In genomic region chr20:366042-366718, GRCh38 we compare ENCODE assay signal across 12 cellular contexts. TPM values are rescaled to one million over a fixed set of nuclear protein-coding genes. Genes with fewer than 3 reads are reported as not detected.
A peak's percentile ranks its signal among the peaks of the same experiment; 100 is the strongest.
DNase-seq lines count a peak whose midpoint lies in the region; ATAC-seq and TF ChIP-seq lines count a peak whose summit lies in the region.
"Had no signal": no experiment of that assay in that cellular context is flagged by ENCODE, and none has a peak within 500 bp of the region (broad histone marks: within the 10 kb centered on the region; RNA-seq: fewer than 3 reads in every experiment).

No MANE protein-coding gene starts in this region.

- no peak for TF ChIP-seq POLR2A in HCT116 (IDR thresholded peaks at IDR 0.05; ENCODE audit: borderline replicate concordance, extremely low read depth, insufficient read depth, insufficient read length)

- no CpG with 5 or more reads among the region's 7 CpGs for WGBS in trophoblast cell (ENCODE audit: extremely low coverage, insufficient coverage, insufficient read length)

- TF ChIP-seq RAD21 in HCT116 (IDR thresholded peaks at IDR 0.05; ENCODE audit: low read depth): no peak

- H3K4me1 ChIP-seq in HCT116 (ENCODE audit: control insufficient read depth in 1 of 2, insufficient read depth in 2 of 2, low read length in 2 of 2) (peaks cover 80% of the 10 kb centered on the region in 2 experiments), trophoblast cell (ENCODE audit: control insufficient read depth in 1 of 2, insufficient read depth in 2 of 2, low read length in 2 of 2) (peaks cover 30 to 37% of the 10 kb centered on the region in 2 experiments)

- no peak overlapping the region for H3K23ac ChIP-seq in trophoblast cell (ENCODE audit: low read length)

- no peak overlapping the region for H3K4ac ChIP-seq in trophoblast cell (ENCODE audit: low read depth, low read length)

- H2BK120ac ChIP-seq in trophoblast cell (ENCODE audit: insufficient read depth, low read length, poor library complexity): no peak overlapping the region

- H3K9me3 ChIP-seq in HCT116 (ENCODE audit: control insufficient read depth in 1 of 2, insufficient read depth in 1 of 2, low read depth in 1 of 2, low read length in 2 of 2): no peaks in the 10 kb centered on the region
- peaks cover 2% of the 10 kb centered on the region for H3K9me3 ChIP-seq in trophoblast cell (ENCODE audit: insufficient read depth, low read depth, low read length)
- H3K9me3 ChIP-seq: adrenal gland had no signal

- H4K12ac ChIP-seq in trophoblast cell (ENCODE audit: low read depth, low read length): no peak overlapping the region

- H2BK5ac ChIP-seq in trophoblast cell (ENCODE audit: low read depth, low read length, poor library complexity): no peak overlapping the region

- intact Hi-C loops in HCT116 (cut with micrococcal nuclease): no loop called here
- intact Hi-C loops in left cardiac atrium (cut with DNase I): no loop called here

- H3K18ac ChIP-seq in trophoblast cell (ENCODE audit: low read length): no peak overlapping the region

- H3K79me1 ChIP-seq in trophoblast cell (ENCODE audit: low read length): peaks cover 26% of the 10 kb centered on the region

- DNase-seq in HCT116 (ENCODE audit: low read depth, low spot score) (no peak), RWPE1 (ENCODE audit: low spot score) (no peak), epithelial cell of prostate (ENCODE audit: low read depth, low spot score) (no peak), trophoblast cell (peak; percentile 90 to 92), left cardiac atrium (no peak), middle frontal gyrus (ENCODE audit: extremely low spot score, low spot score) (no peak)
- no peak for DNase-seq in stimulated activated CD4-positive, alpha-beta T cell treated with anti-CD3 and anti-CD28 coated beads, Interleukin-2, amount 100 ng/mL, for 48 hours
- DNase-seq: CD8-positive, alpha-beta T cell; kidney glomerular epithelial cell; natural killer cell; stimulated activated CD4-positive, alpha-beta T cell treated with anti-CD3 and anti-CD28 coated beads, Interleukin-2, amount 100 ng/mL, for 24 hours had no signal

- H2AK5ac ChIP-seq in trophoblast cell (ENCODE audit: low read length): no peak overlapping the region

- H4K8ac ChIP-seq in trophoblast cell (ENCODE audit: low read depth, low read length): no peak overlapping the region

- peak overlapping the region; percentile 30 for H3K9ac ChIP-seq in HCT116 (ENCODE audit: low read length)
- no peak overlapping the region for H3K9ac ChIP-seq in trophoblast cell (ENCODE audit: low read length)

- H3K27ac ChIP-seq in HCT116 (ENCODE audit: low read depth, low read length) (peak overlapping the region; percentile 55), RWPE1 (peak overlapping the region; percentile 90), epithelial cell of prostate (peak overlapping the region; percentile 100), trophoblast cell (ENCODE audit: low read depth, low read length) (peak overlapping the region; percentile 66)

- H3K79me2 ChIP-seq in HCT116 (ENCODE audit: insufficient read depth, low read length): no peaks in the 10 kb centered on the region
- peaks cover 1% of the 10 kb centered on the region for H3K79me2 ChIP-seq in trophoblast cell (ENCODE audit: control insufficient read depth, insufficient read depth, low read length, poor library complexity)

- no peaks in the 10 kb centered on the region for H3K36me3 ChIP-seq in HCT116 (ENCODE audit: control insufficient read depth in 1 of 2, insufficient read depth in 2 of 2, low read length in 2 of 2)
- H3K36me3 ChIP-seq in trophoblast cell (ENCODE audit: control insufficient read depth in 1 of 2, insufficient read depth in 2 of 2, low read length in 2 of 2): no peaks in the 10 kb centered on the region
- H3K36me3 ChIP-seq: adrenal gland had no signal

- BruUV-seq in HCT116 (replicated peaks; lab: Mats Ljungman, UMichigan): no TSS peak

- H2AFZ ChIP-seq in HCT116 (ENCODE audit: low read depth, low read length, poor library complexity, severe bottlenecking) (peak overlapping the region; percentile 86), trophoblast cell (ENCODE audit: insufficient read depth, low read length, poor library complexity) (no peak overlapping the region)

- H3K4me3 ChIP-seq in HCT116 (replicated peaks in 1 of 2; ENCODE audit: low read depth in 1 of 2, low read length in 2 of 2): no peak overlapping the region
- H3K4me3 ChIP-seq in trophoblast cell (ENCODE audit: low read depth, low read length): no peak overlapping the region
- H3K4me3 ChIP-seq: adrenal gland had no signal

- no peaks in the 10 kb centered on the region for H3K27me3 ChIP-seq in HCT116 (ENCODE audit: insufficient read depth, low read length)
- H3K27me3 ChIP-seq in trophoblast cell (ENCODE audit: insufficient read depth, low read length): no peaks in the 10 kb centered on the region
- H3K27me3 ChIP-seq: adrenal gland had no signal

- H3K14ac ChIP-seq in trophoblast cell (ENCODE audit: low read length): no peak overlapping the region

- H3K4me2 ChIP-seq in HCT116 (ENCODE audit: low read length): peak overlapping the region; percentile 55
- peak overlapping the region; percentile 11 for H3K4me2 ChIP-seq in trophoblast cell (ENCODE audit: low read length)

- no peak overlapping the region for H2BK12ac ChIP-seq in trophoblast cell (ENCODE audit: low read length)

- H3K9me2 ChIP-seq in HCT116 (ENCODE audit: insufficient read depth): no peaks in the 10 kb centered on the region

- H4K20me1 ChIP-seq in HCT116 (ENCODE audit: insufficient read depth): no peaks in the 10 kb centered on the region

- ATAC-seq in HCT116: no peak
- ATAC-seq in left cardiac atrium: no peak
- ATAC-seq: CD8-positive, alpha-beta T cell; natural killer cell had no signal

- RAD21 ChIA-PET in HCT116 (lab: Charles Lee; ENCODE audit: low non-redundant PET in 1 of 2, low total read pairs in 2 of 2, uncharacterized antibody in 2 of 2, unreplicated experiment in 2 of 2): no interaction called here

- TF ChIP-seq CTCF in HCT116 (IDR thresholded peaks at IDR 0.05 in 2 of 3, conservative IDR thresholded peaks at IDR 0.05 in 1 of 3; ENCODE audit: borderline replicate concordance in 1 of 3, insufficient read depth in 1 of 3, low read depth in 2 of 3, low read length in 2 of 3) (no peak), RWPE1 (conservative IDR thresholded peaks at IDR 0.05; ENCODE audit: low read depth) (no peak)

- CTCF ChIA-PET in HCT116 (lab: Charles Lee): no interaction called here
- CTCF ChIA-PET in RWPE1 (lab: Yijun Ruan, JAX): interaction anchor here (0.7 kb wide), 1 partner anchor 14 kb away, joined by 4 read pairs; the partner anchor contains the start of gene TRIB3

- H4K91ac ChIP-seq in trophoblast cell (ENCODE audit: low read depth, low read length): no peak overlapping the region

- POLR2A ChIA-PET in HCT116 (lab: Charles Lee) (interaction anchor here (1.1 to 29.0 kb wide), 6 partner anchors 10 to 178 kb away, joined by 4 to 779 read pairs (median 7); partner anchors contain the start of genes CSNK2A1, RBCK1 and TRIB3), RWPE1 (lab: Yijun Ruan, JAX; ENCODE audit: low non-redundant PET) (interaction anchor here (0.7 to 1.0 kb wide), 2 partner anchors 14 to 67 kb away, joined by 8 to 9 read pairs; partner anchors contain the start of gene TRIB3)

TF ChIP-seq in HCT116, 20 proteins besides CTCF, POLR2A, EP300 and RAD21 (continues in another document):
- TF ChIP-seq EGR1 (IDR thresholded peaks at IDR 0.05; ENCODE audit: low read depth) (no peak), YY1 (IDR thresholded peaks at IDR 0.05; ENCODE audit: extremely low read depth, insufficient replicate concordance, low read depth, low read length) (no peak), REST (IDR thresholded peaks at IDR 0.05; ENCODE audit: low read depth) (no peak), ZNF274 (IDR thresholded peaks at IDR 0.05; ENCODE audit: low read depth, low read length) (no peak), CBX3 (IDR thresholded peaks at IDR 0.05; ENCODE audit: low read depth) (no peak), TCF7L2 (IDR thresholded peaks at IDR 0.05; ENCODE audit: borderline replicate concordance, extremely low read depth, insufficient read depth, insufficient read length) (no peak), POLR2AphosphoS5 (IDR thresholded peaks at IDR 0.05; ENCODE audit: low read depth, low read length) (no peak), FOSL1 (IDR thresholded peaks at IDR 0.05; ENCODE audit: low read depth) (no peak)

RNA-seq across cellular contexts. Expression of gene TRIB3, which starts 14.4 kb away (rescaled TPM):
- total RNA-seq in HCT116 (2021; ENCODE audit: unreplicated experiment) (113 TPM), left cardiac atrium (1 to 10 TPM; 1.4 to 3.4 TPM)
- polyA plus RNA-seq in HCT116 (2012): 184 and 189 TPM in 2 replicates
- polyA plus RNA-seq in trophoblast cell (2013): 30.6 and 32.9 TPM in 2 replicates

RNA-seq across cellular contexts. Expression of gene NRSN2, which starts 19.3 kb away (rescaled TPM):
- 1.9 TPM for total RNA-seq in HCT116 (2021; ENCODE audit: unreplicated experiment)
- 2.0 and 2.5 TPM in 2 replicates for polyA plus RNA-seq in HCT116 (2012)
- polyA plus RNA-seq in trophoblast cell (2013): 26.5 and 26.8 TPM in 2 replicates
- total RNA-seq in left cardiac atrium: 10 to 100 TPM; 20.6 to 34.9 TPM

RNA-seq across cellular contexts. Expression of gene SOX12, which starts 40.8 kb away (rescaled TPM):
- total RNA-seq in HCT116 (2021; ENCODE audit: unreplicated experiment) (40.4 TPM), left cardiac atrium (10 to 100 TPM in 1 of 2 donors, 1 to 10 TPM in 1; 8.1 to 11.6 TPM)
- polyA plus RNA-seq in HCT116 (2012): 21.0 and 24.0 TPM in 2 replicates
- polyA plus RNA-seq in trophoblast cell (2013): 15.3 and 15.5 TPM in 2 replicates

RNA-seq across cellular contexts. Expression of gene RBCK1, which starts 41.9 kb away (rescaled TPM):
- total RNA-seq in HCT116 (2021; ENCODE audit: unreplicated experiment) (180 TPM), left cardiac atrium (10 to 100 TPM; 41.6 to 43.5 TPM)
- 404 and 522 TPM in 2 replicates for polyA plus RNA-seq in HCT116 (2012)
- 48.6 and 50.5 TPM in 2 replicates for polyA plus RNA-seq in trophoblast cell (2013)

Comparison
In these comparisons a context has a peak if more than half of its experiments do, and no peak if none do; other contexts are left out.
1. DNase-seq: peak in trophoblast cell (2 of 2); none in HCT116 (single experiment), RWPE1 (single experiment), epithelial cell of prostate (single experiment), left cardiac atrium (single experiment), middle frontal gyrus (single experiment) and stimulated activated CD4-positive, alpha-beta T cell treated with anti-CD3 and anti-CD28 coated beads, Interleukin-2, amount 100 ng/mL, for 48 hours (0 of 2).
2. RNA of gene TRIB3, which starts 14.4 kb away (total RNA-seq): 113 TPM in HCT116 (single experiment); 1.4 to 3.4 TPM in left cardiac atrium; every median in the first group is over 10 times any median in the second.
3. Peak in every context shown above with its lines, with median percentiles within 50 percentile points of each other: H3K27ac ChIP-seq.